ENCODE assay signal across 8 cellular contexts in the genomic region with DNA sequence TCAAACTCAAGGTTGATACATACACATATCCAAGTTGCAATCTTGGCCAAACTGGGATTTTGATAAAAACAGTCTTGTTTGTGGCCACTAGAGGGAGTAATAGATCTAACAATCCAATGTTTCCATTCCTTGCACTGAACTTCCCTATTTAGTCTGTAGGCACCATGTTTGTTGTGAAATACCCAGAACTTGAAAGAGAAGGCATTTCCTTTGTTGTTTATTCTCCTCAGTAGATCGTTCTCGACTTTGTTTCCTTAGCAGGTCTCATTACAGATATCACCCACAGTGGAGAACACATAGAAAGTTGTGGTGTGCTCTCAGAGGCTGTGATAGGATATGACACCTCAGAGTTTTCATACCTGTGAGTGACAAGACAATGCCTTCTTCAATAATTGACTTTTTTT.
DNase-seq lines count a peak whose midpoint lies in the region; ATAC-seq and TF ChIP-seq lines count a peak whose summit lies in the region.

No MANE protein-coding gene starts in this region.

- H3K9me3 ChIP-seq in BE2C: no peaks in the 10 kb centered on the region
- H3K9me3 ChIP-seq in adrenal gland (replicated peaks in 1 of 3): no peaks in the 10 kb centered on the region
- no peaks in the 10 kb centered on the region for H3K9me3 ChIP-seq in cardiac muscle cell (ENCODE audit: low read depth)

- peaks cover 5% of the 10 kb centered on the region for H3K4me1 ChIP-seq in BE2C
- peaks cover 4 to 15% of the 10 kb centered on the region in 2 donors for H3K4me1 ChIP-seq in adrenal gland (replicated peaks in 1 of 2)
- H3K4me1 ChIP-seq in cardiac muscle cell (ENCODE audit: low read depth): no peaks in the 10 kb centered on the region

- intact Hi-C loops in adrenal gland (cut with DNase I): loop anchor here in 1 of 2 donors (5.0 kb wide), 1 partner anchor 140 kb away; no protein-coding TSS in a partner anchor

- H3K27ac ChIP-seq in adrenal gland (peak overlapping the region in 3 of 5 donors; percentile 40 to 80 (median 74)), cardiac muscle cell (no peak overlapping the region)

- H3K27me3 ChIP-seq in BE2C: no peaks in the 10 kb centered on the region
- no peaks in the 10 kb centered on the region for H3K27me3 ChIP-seq in adrenal gland
- H3K27me3 ChIP-seq in cardiac muscle cell: no peaks in the 10 kb centered on the region

- 0 to 2% (median 0%) methylated on average over 2 of the region's 2 CpGs for WGBS in adrenal gland, 4 donors

- no peak overlapping the region for H3K4me3 ChIP-seq in BE2C (ENCODE audit: low read depth, low read length)
- peak overlapping the region in 1 of 4 donors; percentile 30 for H3K4me3 ChIP-seq in adrenal gland
- H3K4me3 ChIP-seq in cardiac muscle cell: no peak overlapping the region

- peak; percentile 71 for TF ChIP-seq CTCF in BE2C (IDR thresholded peaks at IDR 0.05; ENCODE audit: low read depth, low read length)
- TF ChIP-seq CTCF in adrenal gland (IDR thresholded peaks at IDR 0.05): peak; percentile 69 to 98 (median 92)
- peak; percentile 63 for TF ChIP-seq CTCF in cardiac muscle cell (IDR thresholded peaks at IDR 0.05; ENCODE audit: low read depth, low read length)

- TF ChIP-seq POLR2A in adrenal gland (IDR thresholded peaks at IDR 0.05): no peak

- ATAC-seq in GM18508 (IDR thresholded peaks at IDR 0.05; ENCODE audit: insufficient read depth, unreplicated experiment): peak; percentile 56
- peak; percentile 66 for ATAC-seq in HG03354 (IDR thresholded peaks at IDR 0.05; ENCODE audit: poor library complexity, severe bottlenecking, unreplicated experiment)

- DNase-seq in BE2C (no peak), NCI-H526 treated with DMSO at 0.1 percent for 48 hours (lab: John Stamatoyannopoulos, UW) (peak; percentile 13), adrenal gland (no peak), cardiac muscle cell (ENCODE audit: low read depth in 1 of 2, low spot score in 1 of 2) (peak; percentile 73 to 88), pulmonary artery endothelial cell (ENCODE audit: low read depth, low spot score) (peak; percentile 32), COLO668 (lab: John Stamatoyannopoulos, UW; ENCODE audit: unreplicated experiment) (no peak)

- H3K36me3 ChIP-seq in BE2C (peaks cover 12% of the 10 kb centered on the region), adrenal gland (replicated peaks in 1 of 2) (peaks cover 0 to 1% of the 10 kb centered on the region in 2 donors), cardiac muscle cell (peaks cover 19% of the 10 kb centered on the region)

Comparison
In these comparisons a context has a peak if more than half of its experiments do, and no peak if none do; other contexts are left out.
1. DNase-seq: peak in NCI-H526 treated with DMSO at 0.1 percent for 48 hours (single experiment), cardiac muscle cell (2 of 2) and pulmonary artery endothelial cell (single experiment); none in BE2C (single experiment), adrenal gland (0 of 7) and COLO668 (single experiment).
2. Peak in every context shown above with its lines, with median percentiles within 50 percentile points of each other: CTCF ChIP-seq.